In the genomic region with DNA sequence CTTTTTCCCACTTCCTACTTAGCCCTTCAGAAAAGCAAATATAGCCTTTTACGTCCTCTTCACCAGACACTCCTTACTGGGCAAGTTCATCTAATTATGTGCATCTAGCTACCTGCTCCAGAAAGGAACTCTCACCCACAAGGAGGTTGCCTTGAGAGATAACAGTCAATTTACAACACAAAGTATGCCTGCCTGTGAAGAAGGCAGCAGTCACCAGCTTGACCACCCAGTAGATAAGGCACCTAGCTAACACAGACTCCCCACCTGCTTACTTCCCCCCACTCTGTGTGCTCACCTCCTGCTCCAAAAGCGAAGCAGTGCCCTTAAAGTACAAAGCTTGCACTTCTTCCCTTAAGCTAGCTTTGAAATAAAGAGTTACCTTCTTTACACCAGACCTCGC, we compare ENCODE assay signal across 24 cellular contexts.
"Had no signal": no experiment of that assay in that cellular context is flagged by ENCODE, and none has a peak within 500 bp of the region (broad histone marks: within the 10 kb centered on the region; RNA-seq: fewer than 3 reads in every experiment).

No MANE protein-coding gene starts in this region.

- H3K36me3 ChIP-seq: left ventricle myocardium inferior, lower lobe of right lung, neural progenitor cell, prostate gland, right atrium auricular region, sigmoid colon, stomach, thyroid gland, upper lobe of left lung had no signal

- H3K27me3 Mint-ChIP-seq: effector memory CD8-positive, alpha-beta T cell; memory B cell had no signal

- H3K27ac Mint-ChIP-seq: effector memory CD8-positive, alpha-beta T cell; memory B cell; mesothelial cell of epicardium; naive thymus-derived CD4-positive, alpha-beta T cell; nephron; neural progenitor cell; stimulated activated effector memory CD8-positive, alpha-beta T cell treated with anti-CD3 and anti-CD28 coated beads, Interleukin-12 subunit alpha, Interleukin-12 subunit beta, amount 100 ng/mL, for 72 hours had no signal

- H3K27ac ChIP-seq: left ventricle myocardium inferior, lower lobe of right lung, neural progenitor cell, parathyroid adenoma, prostate gland, right atrium auricular region, sigmoid colon, stomach, thyroid gland, upper lobe of left lung had no signal

- H3K9me3 Mint-ChIP-seq: memory B cell, neural progenitor cell had no signal

- ATAC-seq: effector memory CD8-positive, alpha-beta T cell; left colon; lower lobe of right lung; naive thymus-derived CD4-positive, alpha-beta T cell; stimulated activated effector memory CD8-positive, alpha-beta T cell treated with anti-CD3 and anti-CD28 coated beads, Interleukin-12 subunit alpha, Interleukin-12 subunit beta, amount 100 ng/mL, for 72 hours had no signal

- DNase-seq: cerebellar nuclear complex; cortex of kidney; effector memory CD8-positive, alpha-beta T cell; hypothalamus; kidney glomerular epithelial cell; left colon; left ventricle myocardium inferior; lower lobe of right lung; naive thymus-derived CD4-positive, alpha-beta T cell; sigmoid colon; stimulated activated CD4-positive, alpha-beta T cell treated with anti-CD3 and anti-CD28 coated beads, Interleukin-2, amount 100 ng/mL, for 24 hours; stimulated activated CD4-positive, alpha-beta T cell treated with anti-CD3 and anti-CD28 coated beads, Interleukin-4, amount 100 ng/mL, for 24 hours; stimulated activated naive CD4-positive, alpha-beta T cell treated with Interleukin-2 at 50 U/mL for 16 hours; stomach; thyroid gland; upper lobe of left lung had no signal

- H3K4me3 Mint-ChIP-seq: effector memory CD8-positive, alpha-beta T cell; memory B cell; mesothelial cell of epicardium; naive thymus-derived CD4-positive, alpha-beta T cell; nephron; neural progenitor cell; stimulated activated effector memory CD8-positive, alpha-beta T cell treated with anti-CD3 and anti-CD28 coated beads, Interleukin-12 subunit alpha, Interleukin-12 subunit beta, amount 100 ng/mL, for 72 hours had no signal

- H3K27me3 ChIP-seq: neural progenitor cell, right atrium auricular region, sigmoid colon, stomach, thyroid gland, upper lobe of left lung had no signal

- H3K4me3 ChIP-seq: left ventricle myocardium inferior, lower lobe of right lung, neural progenitor cell, prostate gland, right atrium auricular region, sigmoid colon, stomach, thyroid gland, upper lobe of left lung had no signal

- H3K36me3 Mint-ChIP-seq: memory B cell; mesothelial cell of epicardium; naive thymus-derived CD4-positive, alpha-beta T cell; neural progenitor cell; stimulated activated effector memory CD8-positive, alpha-beta T cell treated with anti-CD3 and anti-CD28 coated beads, Interleukin-12 subunit alpha, Interleukin-12 subunit beta, amount 100 ng/mL, for 72 hours had no signal

- H3K4me1 ChIP-seq: left ventricle myocardium inferior, lower lobe of right lung, neural progenitor cell, parathyroid adenoma, prostate gland, right atrium auricular region, sigmoid colon, stomach, thyroid gland, upper lobe of left lung had no signal

- H3K9me3 ChIP-seq: lower lobe of right lung, prostate gland, right atrium auricular region, sigmoid colon, thyroid gland had no signal

- H3K4me1 Mint-ChIP-seq: memory B cell; naive thymus-derived CD4-positive, alpha-beta T cell; nephron; neural progenitor cell; stimulated activated effector memory CD8-positive, alpha-beta T cell treated with anti-CD3 and anti-CD28 coated beads, Interleukin-12 subunit alpha, Interleukin-12 subunit beta, amount 100 ng/mL, for 72 hours had no signal
